Comparison of ENCODE assay signal across 29 cellular contexts in the genomic region with DNA sequence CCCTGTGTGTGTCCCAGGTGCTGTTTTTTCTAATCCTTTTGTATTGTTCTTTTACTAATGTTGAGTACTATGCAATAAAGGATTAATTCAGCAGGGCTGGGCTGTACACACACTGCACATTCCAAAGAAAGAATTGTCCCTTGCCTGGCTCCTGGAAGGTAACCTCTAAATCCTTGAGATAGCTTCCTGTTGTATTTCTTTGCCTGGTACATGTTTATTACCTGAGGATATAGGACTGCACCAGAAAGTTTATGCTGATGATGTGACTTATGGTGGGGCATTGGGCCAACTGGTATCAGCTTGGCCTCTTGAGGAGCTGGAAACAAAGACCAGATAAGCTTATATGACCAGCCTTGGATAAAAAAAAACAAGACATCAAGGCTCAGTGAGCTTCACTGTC.
"Had no signal": no experiment of that assay in that cellular context is flagged by ENCODE, and none has a peak within 500 bp of the region (broad histone marks: within the 10 kb centered on the region; RNA-seq: fewer than 3 reads in every experiment).

No MANE protein-coding gene starts in this region.

- H3K9me3 ChIP-seq: left lung, lower lobe of right lung, neutrophil, ovary, right atrium auricular region, right lobe of liver, stomach, testis, thyroid gland, upper lobe of right lung had no signal

- DNase-seq: hippocampal formation; kidney glomerular epithelial cell; left cardiac atrium; left lung; lower lobe of right lung; mammary epithelial cell; mesenchymal stem cell; naive B cell; natural killer cell; nephron progenitor cell; occipital lobe; ovary; right lobe of liver; stimulated activated CD4-positive, alpha-beta T cell treated with anti-CD3 and anti-CD28 coated beads, Interleukin-12 subunit alpha, Interleukin-12 subunit beta, amount 100 ng/mL, for 4 hours; stimulated activated CD4-positive, alpha-beta T cell treated with anti-CD3 and anti-CD28 coated beads, Interleukin-15, amount 100 ng/mL, for 24 hours; stimulated activated CD4-positive, alpha-beta T cell treated with anti-CD3 and anti-CD28 coated beads, Interleukin-2, amount 100 ng/mL, for 24 hours; stimulated activated CD4-positive, alpha-beta T cell treated with anti-CD3 and anti-CD28 coated beads, Interleukin-4, amount 100 ng/mL, for 1 hour; stimulated activated naive B cell treated with anti-CD40 and anti-IgM and Interleukin-4, amounts not matched to agents 10 μg/mL and 1 μg/mL and 100 μg/mL, for 72 hours; stimulated activated naive CD8-positive, alpha-beta T cell treated with anti-CD3 and anti-CD28 coated beads, Interleukin-15, Interleukin-2, amounts not matched to agents 100 U/mL and 50 U/mL, for 24 hours; stomach; testis; thyroid gland; trophoblast cell; upper lobe of right lung had no signal

- FAIRE-seq: keratinocyte, urothelium cell line had no signal

- H3K27ac ChIP-seq: left lung, lower lobe of right lung, neural progenitor cell, neutrophil, ovary, right atrium auricular region, right lobe of liver, stomach, testis, thyroid gland, upper lobe of right lung had no signal

- H3K36me3 ChIP-seq: left lung, lower lobe of right lung, neural progenitor cell, neutrophil, ovary, right atrium auricular region, right lobe of liver, stomach, thyroid gland, upper lobe of right lung had no signal

- H3K4me3 ChIP-seq: left lung, lower lobe of right lung, neural progenitor cell, ovary, right atrium auricular region, right lobe of liver, stomach, testis, thyroid gland, upper lobe of right lung had no signal

- H3K4me1 ChIP-seq: left lung, lower lobe of right lung, neural progenitor cell, right atrium auricular region, right lobe of liver, stomach, testis, thyroid gland, upper lobe of right lung had no signal

- H3K27me3 ChIP-seq: left lung, neural progenitor cell, neutrophil, ovary, right atrium auricular region, right lobe of liver, stomach, testis, thyroid gland, upper lobe of right lung had no signal

- ATAC-seq: left cardiac atrium; left lung; lower lobe of right lung; natural killer cell; right lobe of liver; stimulated activated naive B cell treated with anti-CD40 and anti-IgM and Interleukin-4, amounts not matched to agents 10 μg/mL and 1 μg/mL and 100 μg/mL, for 72 hours; stimulated activated naive CD8-positive, alpha-beta T cell treated with anti-CD3 and anti-CD28 coated beads, Interleukin-15, Interleukin-2, amounts not matched to agents 100 U/mL and 50 U/mL, for 24 hours; upper lobe of right lung had no signal
